In the genomic region with DNA sequence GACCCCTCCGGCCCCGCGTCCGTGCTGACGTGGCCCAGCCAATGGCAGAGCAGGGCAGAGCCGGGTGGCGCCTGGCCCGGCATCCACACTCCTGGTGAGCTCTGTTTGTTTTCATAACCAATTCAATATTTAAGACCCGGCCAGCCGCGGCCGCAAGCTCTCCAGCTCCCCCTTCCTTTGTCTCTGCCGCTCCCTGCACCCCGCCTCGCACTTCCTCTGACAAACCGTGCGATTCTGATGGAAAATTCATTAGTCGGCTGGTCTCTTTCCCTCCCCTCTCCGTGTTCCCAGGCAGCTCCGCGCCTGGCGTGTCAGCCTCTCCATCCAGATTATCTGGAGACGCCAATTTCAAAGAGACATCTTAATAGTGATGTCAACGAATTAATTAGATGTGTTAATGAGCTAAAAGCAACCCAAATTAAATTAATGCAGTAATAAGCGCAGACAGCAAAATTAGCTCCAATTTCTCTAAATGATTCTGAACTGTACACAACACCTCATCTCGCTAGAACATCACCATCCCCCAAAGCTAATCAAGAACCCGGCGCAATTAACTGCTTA, we compare ENCODE assay signal across 9 cellular contexts. TPM values are rescaled to one million over a fixed set of nuclear protein-coding genes. Genes with fewer than 3 reads are reported as not detected.
DNase-seq lines count a peak whose midpoint lies in the region; FAIRE-seq and TF ChIP-seq lines count a peak whose summit lies in the region.
"Had no signal": no experiment of that assay in that cellular context is flagged by ENCODE, and none has a peak within 500 bp of the region (broad histone marks: within the 10 kb centered on the region; RNA-seq: fewer than 3 reads in every experiment).

No MANE protein-coding gene starts in this region.

- H3K9me3 Mint-ChIP-seq in activated naive CD4-positive, alpha-beta T cell treated with anti-CD3 and anti-CD28 coated beads, Interleukin-2, amount 50 U/mL, for 24 hours: no peaks in the 10 kb centered on the region
- no peaks in the 10 kb centered on the region for H3K9me3 Mint-ChIP-seq in MCF 10A (ENCODE audit: unreplicated experiment)

- H3K4me3 ChIP-seq in fibroblast of mammary gland (ENCODE audit: control insufficient read depth, low read depth, low read length): no peak overlapping the region
- no peak overlapping the region for H3K4me3 ChIP-seq in skeletal muscle satellite cell (ENCODE audit: low read length)

- H3K9ac ChIP-seq in skeletal muscle satellite cell (ENCODE audit: low read depth, low read length): no peak overlapping the region

- CTCF ChIA-PET in MCF 10A (lab: Yijun Ruan, JAX): interaction anchor here (0.7 to 1.2 kb wide), 2 partner anchors 210 to 230 kb away, joined by 3 to 4 read pairs; no protein-coding TSS in a partner anchor

- H3K27me3 ChIP-seq in skeletal muscle satellite cell (ENCODE audit: control insufficient read depth, insufficient read depth, low read length): peaks cover 70% of the 10 kb centered on the region

- H3K27me3 Mint-ChIP-seq in activated naive CD4-positive, alpha-beta T cell treated with anti-CD3 and anti-CD28 coated beads, Interleukin-2, amount 50 U/mL, for 24 hours: peaks cover 44% of the 10 kb centered on the region
- H3K27me3 Mint-ChIP-seq in MCF 10A (ENCODE audit: insufficient read depth, unreplicated experiment): peaks cover 55% of the 10 kb centered on the region

- peaks cover 5% of the 10 kb centered on the region for H3K9me3 ChIP-seq in skeletal muscle satellite cell (replicated peaks; ENCODE audit: low read length)

- intact Hi-C loops in MCF 10A (cut with micrococcal nuclease): no loop called here

- peaks cover 7% of the 10 kb centered on the region for H3K4me1 ChIP-seq in skeletal muscle satellite cell (ENCODE audit: control insufficient read depth, insufficient read depth, low read length)

- H3K36me3 Mint-ChIP-seq in activated naive CD4-positive, alpha-beta T cell treated with anti-CD3 and anti-CD28 coated beads, Interleukin-2, amount 50 U/mL, for 24 hours: peaks cover 5% of the 10 kb centered on the region
- H3K36me3 Mint-ChIP-seq in MCF 10A (ENCODE audit: insufficient read depth, unreplicated experiment): peaks cover 5% of the 10 kb centered on the region
- H3K36me3 Mint-ChIP-seq: CD4-positive, alpha-beta memory T cell had no signal

- no peaks in the 10 kb centered on the region for H3K36me3 ChIP-seq in skeletal muscle satellite cell (ENCODE audit: insufficient read depth, low read length)

- peak overlapping the region; percentile 58 for H3K4me2 ChIP-seq in skeletal muscle satellite cell (ENCODE audit: low read length)

- FAIRE-seq in RCC 7860 (lab: Jason Lieb, UNC): no peak

- no TSS peak for BruUV-seq in MCF 10A (replicated peaks; lab: Mats Ljungman, UMichigan)

- TF ChIP-seq CTCF in fibroblast of mammary gland (conservative IDR thresholded peaks at IDR 0.05; ENCODE audit: control insufficient read depth, insufficient read depth, low read depth, low read length) (peak; percentile 2), MCF 10A (IDR thresholded peaks at IDR 0.05; ENCODE audit: unreplicated experiment) (no peak)

- H3K27ac Mint-ChIP-seq in activated naive CD4-positive, alpha-beta T cell treated with anti-CD3 and anti-CD28 coated beads, Interleukin-2, amount 50 U/mL, for 24 hours: no peak overlapping the region
- no peak overlapping the region for H3K27ac Mint-ChIP-seq in MCF 10A (ENCODE audit: low read depth, unreplicated experiment)

- DNase-seq in activated naive CD4-positive, alpha-beta T cell (lab: John Stamatoyannopoulos, UW): no peak
- DNase-seq in NCI-H748 treated with DMSO at 0.1 percent for 48 hours (lab: John Stamatoyannopoulos, UW): peak; percentile 80
- DNase-seq in fibroblast of mammary gland (ENCODE audit: low read depth): peak; percentile 23
- DNase-seq in HK-2 (ENCODE audit: unreplicated experiment): no peak
- no peak for DNase-seq in RCC 7860 (ENCODE audit: low spot score)
- no peak for DNase-seq in MCF 10A (ENCODE audit: unreplicated experiment)

- POLR2A ChIA-PET in MCF 10A (lab: Yijun Ruan, JAX): no interaction called here

- peaks cover 7% of the 10 kb centered on the region for H3K4me1 Mint-ChIP-seq in activated naive CD4-positive, alpha-beta T cell treated with anti-CD3 and anti-CD28 coated beads, Interleukin-2, amount 50 U/mL, for 24 hours
- no peaks in the 10 kb centered on the region for H3K4me1 Mint-ChIP-seq in MCF 10A (ENCODE audit: insufficient read depth, unreplicated experiment)

- H3K4me3 Mint-ChIP-seq in activated naive CD4-positive, alpha-beta T cell treated with anti-CD3 and anti-CD28 coated beads, Interleukin-2, amount 50 U/mL, for 24 hours: peak overlapping the region; percentile 53
- no peak overlapping the region for H3K4me3 Mint-ChIP-seq in MCF 10A (ENCODE audit: unreplicated experiment)

RNA-seq across cellular contexts. Expression of gene MICALL2, which starts 55.3 kb away (rescaled TPM):
- total RNA-seq in skeletal muscle satellite cell (2012; rRNA removed): 12.0 and 14.7 TPM in 2 replicates
- total RNA-seq in MCF 10A (2022): 12.3 and 15.8 TPM in 2 replicates

Comparison
In these comparisons a context has a peak if more than half of its experiments do, and no peak if none do; other contexts are left out.
1. DNase-seq: peak in NCI-H748 treated with DMSO at 0.1 percent for 48 hours (single experiment) and fibroblast of mammary gland (single experiment); none in activated naive CD4-positive, alpha-beta T cell (0 of 4), HK-2 (single experiment), RCC 7860 (single experiment) and MCF 10A (single experiment).